In the genomic region with DNA sequence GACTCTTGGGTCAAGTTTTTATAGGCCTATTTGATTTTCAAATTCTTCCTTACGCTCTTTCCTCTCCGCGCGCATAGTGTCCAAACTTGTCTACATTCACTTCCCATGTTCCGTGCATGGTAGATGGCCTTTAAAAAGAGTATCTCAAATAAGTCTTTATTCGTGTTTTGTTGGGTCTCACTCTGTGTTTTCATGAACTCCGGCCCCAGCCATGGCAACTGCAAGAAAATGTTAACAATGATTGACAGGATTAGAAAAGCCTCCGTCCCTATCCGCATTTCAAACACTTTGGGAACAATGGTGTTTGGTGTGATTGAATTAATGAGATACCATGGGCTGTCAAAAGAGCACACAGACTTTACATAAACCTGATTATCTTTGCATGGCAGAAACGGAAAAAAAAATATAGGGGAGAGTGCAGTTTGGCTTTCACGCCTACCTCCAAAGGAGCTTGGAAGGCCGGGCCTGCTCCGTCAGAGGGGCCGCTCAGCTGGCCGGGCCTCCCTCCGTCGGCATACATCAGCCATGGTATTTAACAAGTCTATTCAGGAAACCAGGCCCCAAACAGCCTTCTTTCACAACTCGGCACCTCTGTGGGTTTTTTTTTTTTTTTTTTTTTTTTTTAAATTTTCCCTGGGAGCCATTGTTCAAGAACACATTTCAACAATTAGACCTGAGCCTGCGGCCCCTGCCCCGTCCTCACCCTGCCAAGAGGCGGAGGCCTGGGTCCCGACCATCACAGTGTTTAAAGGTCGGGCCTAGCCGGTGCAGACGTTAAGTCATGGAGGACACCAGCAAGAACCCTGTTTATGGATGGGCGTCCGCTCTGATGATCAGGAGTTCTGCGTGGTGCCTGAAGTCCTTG, we compare ENCODE assay signal across 24 cellular contexts.
"Had no signal": no experiment of that assay in that cellular context is flagged by ENCODE, and none has a peak within 500 bp of the region (broad histone marks: within the 10 kb centered on the region; RNA-seq: fewer than 3 reads in every experiment).

No MANE protein-coding gene starts in this region.

- DNase-seq: activated CD4-positive, alpha-beta memory T cell treated with anti-CD3 and anti-CD28 coated beads for 36 hours; activated CD8-positive, alpha-beta memory T cell treated with anti-CD3 and anti-CD28 coated beads, Interleukin-2, amount 50 U/mL, for 48 hours; activated gamma-delta T cell treated with Interleukin-2 at 50 U/mL for 16 hours; amygdala; brain microvascular endothelial cell; cortex of kidney; effector memory CD4-positive, alpha-beta T cell; foreskin keratinocyte; kidney glomerular epithelial cell; midbrain; posterior cingulate gyrus; right lobe of liver; stimulated activated CD4-positive, alpha-beta T cell treated with anti-CD3 and anti-CD28 coated beads, Interleukin-4, amount 100 ng/mL, for 4 hours; stimulated activated CD8-positive, alpha-beta memory T cell treated with anti-CD3 and anti-CD28 coated beads, Interleukin-4, amount 100 ng/mL, for 48 hours; stimulated activated naive CD4-positive, alpha-beta T cell treated with Interleukin-2 at 50 U/mL for 16 hours; substantia nigra; T-cell; T1000; uterus had no signal

- H3K9me3 ChIP-seq: right lobe of liver, uterus had no signal

- H3K27ac Mint-ChIP-seq: activated CD4-positive, alpha-beta memory T cell treated with anti-CD3 and anti-CD28 coated beads for 36 hours; activated naive CD8-positive, alpha-beta T cell; T-cell had no signal

- H3K4me1 ChIP-seq: foreskin keratinocyte, right lobe of liver, tibial nerve, uterus had no signal

- H3K4me1 Mint-ChIP-seq: central memory CD8-positive, alpha-beta T cell; T-cell had no signal

- H3K9me3 Mint-ChIP-seq: activated CD4-positive, alpha-beta memory T cell treated with anti-CD3 and anti-CD28 coated beads for 36 hours; central memory CD8-positive, alpha-beta T cell; T-cell had no signal

- H3K36me3 ChIP-seq: brain microvascular endothelial cell, right lobe of liver, tibial nerve, uterus had no signal

- H3K4me3 Mint-ChIP-seq: activated CD4-positive, alpha-beta memory T cell treated with anti-CD3 and anti-CD28 coated beads for 36 hours; activated naive CD8-positive, alpha-beta T cell; central memory CD8-positive, alpha-beta T cell; T-cell had no signal

- H3K4me3 ChIP-seq: right lobe of liver, smooth muscle cell, tibial nerve, uterus had no signal

- ATAC-seq: activated CD4-positive, CD25-positive, alpha-beta regulatory T cell treated with anti-CD3 and anti-CD28 coated beads, Interleukin-2, amount 50 U/mL, for 24 hours; foreskin keratinocyte; T-cell had no signal

- H3K36me3 Mint-ChIP-seq: activated CD4-positive, alpha-beta memory T cell treated with anti-CD3 and anti-CD28 coated beads for 36 hours; activated naive CD8-positive, alpha-beta T cell; T-cell had no signal

- H3K27me3 ChIP-seq: brain microvascular endothelial cell, foreskin keratinocyte, tibial nerve, uterus had no signal

- H3K27ac ChIP-seq: brain microvascular endothelial cell, foreskin keratinocyte, right lobe of liver, tibial nerve, uterus had no signal
